10 cellular contexts compared by ENCODE assay signal in the genomic region with DNA sequence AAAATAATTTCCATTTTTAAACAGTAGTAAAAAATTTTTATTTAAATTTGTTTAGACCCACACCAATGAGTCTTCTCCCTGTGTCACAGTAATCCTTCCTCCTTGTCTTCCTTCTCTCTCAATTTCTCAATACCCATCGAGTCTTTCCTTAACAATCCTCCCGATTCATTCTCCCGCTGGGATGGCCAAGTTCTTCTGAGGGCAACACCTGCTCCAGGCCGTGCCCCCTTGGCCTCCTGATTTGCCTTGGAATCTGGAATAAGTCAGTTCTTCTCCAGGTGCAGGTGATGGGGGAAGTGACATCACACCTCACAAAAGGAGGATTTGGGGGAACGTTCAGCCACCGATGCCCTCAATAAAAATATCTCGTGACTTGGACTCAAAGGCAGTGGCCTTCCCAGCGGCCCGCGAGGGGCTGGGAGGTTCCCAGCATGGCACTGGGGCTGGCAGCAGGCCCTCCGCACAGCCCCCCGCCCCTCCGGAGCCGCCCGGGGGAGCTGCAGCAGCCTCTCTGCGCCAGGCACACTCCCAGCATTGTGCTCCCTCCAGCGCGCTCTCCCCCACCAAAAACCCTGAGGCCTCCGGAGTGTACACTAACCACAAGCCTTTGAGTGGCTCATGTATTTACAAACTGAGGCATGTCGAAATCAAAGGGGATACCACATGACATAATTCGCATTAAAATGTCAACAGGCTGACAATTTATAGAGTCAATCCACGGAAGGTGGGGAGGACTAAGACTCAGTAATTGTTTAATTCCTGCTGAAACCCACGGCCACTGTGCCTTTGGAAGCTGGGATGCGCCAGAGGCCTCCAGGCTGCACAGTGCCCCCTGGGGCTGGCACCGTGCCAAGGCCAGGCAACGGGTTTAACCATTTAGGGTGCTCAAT.
DNase-seq lines count a peak whose midpoint lies in the region; TF ChIP-seq lines count a peak whose summit lies in the region.
"Had no signal": no experiment of that assay in that cellular context is flagged by ENCODE, and none has a peak within 500 bp of the region (broad histone marks: within the 10 kb centered on the region; RNA-seq: fewer than 3 reads in every experiment).

No MANE protein-coding gene starts in this region.

- H3K9me3 ChIP-seq in neural progenitor cell (ENCODE audit: low read depth) (no peaks in the 10 kb centered on the region), ascending aorta (no peaks in the 10 kb centered on the region)

- H4K20me1 ChIP-seq in neural progenitor cell (ENCODE audit: low read depth), result no peaks in the 10 kb centered on the region

- H3K4me1 ChIP-seq in neural progenitor cell (peaks cover 18% of the 10 kb centered on the region), ascending aorta (peaks cover 0 to 39% of the 10 kb centered on the region in 2 donors)

- no peak overlapping the region for H3K4me3 Mint-ChIP-seq in neural progenitor cell

- peaks cover 4% of the 10 kb centered on the region for H3K9me3 Mint-ChIP-seq in neural progenitor cell

- peak; percentile 33 for DNase-seq in Caki2 (ENCODE audit: low read depth)
- DNase-seq in NCI-H1436 treated with DMSO at 0.1 percent for 48 hours (lab: John Stamatoyannopoulos, UW), result peak; percentile 68
- peak; percentile 82 for DNase-seq in T1000 (lab: John Stamatoyannopoulos, UW)
- DNase-seq in myocyte (ENCODE audit: low read depth), result peak; percentile 22
- DNase-seq in HPDE6-E6E7 (ENCODE audit: extremely low spot score), result no peak
- DNase-seq in neural progenitor cell (ENCODE audit: low spot score), result no peak
- DNase-seq in activated CD4-positive, alpha-beta T cell treated with anti-CD3 and anti-CD28 coated beads, Interleukin-2, amount 50 U/mL, for 48 hours, result no peak
- DNase-seq in ascending aorta (ENCODE audit: low spot score in 2 of 2), result no peak
- DNase-seq: central memory CD4-positive, alpha-beta T cell; NCI-H1930 had no signal

- in situ Hi-C loops in Caki2 (cut with HindIII; ENCODE audit: low pct_unique_long_range_greater_than_20kb, low sequenced_read_pairs), result no loop called here

- H3K27ac ChIP-seq in neural progenitor cell, result no peak overlapping the region
- H3K27ac ChIP-seq in ascending aorta, result no peak overlapping the region

- no peak overlapping the region for H3K4me3 ChIP-seq in neural progenitor cell
- no peak overlapping the region for H3K4me3 ChIP-seq in ascending aorta

- no peak overlapping the region for H3K27ac Mint-ChIP-seq in neural progenitor cell

- intact Hi-C loops in ascending aorta (cut with DNase I), result no loop called here

- no peaks in the 10 kb centered on the region for H3K79me2 ChIP-seq in neural progenitor cell (ENCODE audit: low read depth)

- H3K36me3 ChIP-seq in neural progenitor cell (no peaks in the 10 kb centered on the region), ascending aorta (no peaks in the 10 kb centered on the region)

- TF ChIP-seq CTCF in neural progenitor cell (IDR thresholded peaks at IDR 0.05) (no peak), ascending aorta (IDR thresholded peaks at IDR 0.05) (no peak)

- H3K4me1 Mint-ChIP-seq in neural progenitor cell, result peaks cover 68% of the 10 kb centered on the region

- H3K27me3 ChIP-seq in neural progenitor cell (no peaks in the 10 kb centered on the region), ascending aorta (no peaks in the 10 kb centered on the region)

- peaks cover 12% of the 10 kb centered on the region for H3K36me3 Mint-ChIP-seq in neural progenitor cell

- H3K4me2 ChIP-seq in neural progenitor cell, result no peak overlapping the region

- no peak overlapping the region for H2AFZ ChIP-seq in neural progenitor cell (replicated peaks)

- no peak overlapping the region for H3K9ac ChIP-seq in neural progenitor cell

- H3K27me3 Mint-ChIP-seq in neural progenitor cell (ENCODE audit: insufficient read depth, low read depth), result peaks cover 5% of the 10 kb centered on the region

- no peaks in the 10 kb centered on the region for H3F3A ChIP-seq in neural progenitor cell (ENCODE audit: low read depth)

Comparison
In these comparisons a context has a peak if more than half of its experiments do, and no peak if none do; other contexts are left out.
1. DNase-seq: peak in Caki2 (single experiment), NCI-H1436 treated with DMSO at 0.1 percent for 48 hours (single experiment), T1000 (single experiment) and myocyte (single experiment); none in HPDE6-E6E7 (single experiment), neural progenitor cell (single experiment), activated CD4-positive, alpha-beta T cell treated with anti-CD3 and anti-CD28 coated beads, Interleukin-2, amount 50 U/mL, for 48 hours (0 of 2) and ascending aorta (0 of 2).